In the genomic region with DNA sequence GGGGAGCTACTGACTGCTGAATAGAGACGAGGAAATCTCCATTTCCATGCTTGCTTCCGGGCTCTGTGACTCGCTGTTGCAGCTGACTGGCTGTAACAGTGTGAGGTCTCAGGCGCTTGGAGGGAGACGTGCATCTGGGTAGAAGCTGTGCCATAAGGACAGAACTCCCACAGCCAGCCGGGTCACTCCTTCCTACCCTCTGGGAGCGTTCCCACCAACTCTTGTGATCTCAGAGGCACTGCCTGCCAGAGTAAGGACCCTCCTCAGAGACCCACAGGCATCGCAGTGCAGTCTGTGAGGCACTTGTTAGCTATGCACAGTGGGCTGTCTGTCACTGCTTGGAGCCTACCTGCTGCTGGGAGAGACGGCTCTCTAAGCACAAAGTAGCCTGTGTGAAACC, we compare ENCODE assay signal across 1 cellular context.
TF ChIP-seq lines count a peak whose summit lies in the region.

No MANE protein-coding gene starts in this region.

TF ChIP-seq in HepG2, 621 proteins besides CTCF, POLR2A, EP300 and RAD21 (continued from another document):
- TF ChIP-seq ZNF83 (CRISPR knock-in tag; IDR thresholded peaks at IDR 0.05; ENCODE audit: borderline replicate concordance) (no peak), ZNF33B (CRISPR knock-in tag; IDR thresholded peaks at IDR 0.05) (no peak), PITX1 (CRISPR knock-in tag; IDR thresholded peaks at IDR 0.05) (no peak)
- TF ChIP-seq, protein P1, sequence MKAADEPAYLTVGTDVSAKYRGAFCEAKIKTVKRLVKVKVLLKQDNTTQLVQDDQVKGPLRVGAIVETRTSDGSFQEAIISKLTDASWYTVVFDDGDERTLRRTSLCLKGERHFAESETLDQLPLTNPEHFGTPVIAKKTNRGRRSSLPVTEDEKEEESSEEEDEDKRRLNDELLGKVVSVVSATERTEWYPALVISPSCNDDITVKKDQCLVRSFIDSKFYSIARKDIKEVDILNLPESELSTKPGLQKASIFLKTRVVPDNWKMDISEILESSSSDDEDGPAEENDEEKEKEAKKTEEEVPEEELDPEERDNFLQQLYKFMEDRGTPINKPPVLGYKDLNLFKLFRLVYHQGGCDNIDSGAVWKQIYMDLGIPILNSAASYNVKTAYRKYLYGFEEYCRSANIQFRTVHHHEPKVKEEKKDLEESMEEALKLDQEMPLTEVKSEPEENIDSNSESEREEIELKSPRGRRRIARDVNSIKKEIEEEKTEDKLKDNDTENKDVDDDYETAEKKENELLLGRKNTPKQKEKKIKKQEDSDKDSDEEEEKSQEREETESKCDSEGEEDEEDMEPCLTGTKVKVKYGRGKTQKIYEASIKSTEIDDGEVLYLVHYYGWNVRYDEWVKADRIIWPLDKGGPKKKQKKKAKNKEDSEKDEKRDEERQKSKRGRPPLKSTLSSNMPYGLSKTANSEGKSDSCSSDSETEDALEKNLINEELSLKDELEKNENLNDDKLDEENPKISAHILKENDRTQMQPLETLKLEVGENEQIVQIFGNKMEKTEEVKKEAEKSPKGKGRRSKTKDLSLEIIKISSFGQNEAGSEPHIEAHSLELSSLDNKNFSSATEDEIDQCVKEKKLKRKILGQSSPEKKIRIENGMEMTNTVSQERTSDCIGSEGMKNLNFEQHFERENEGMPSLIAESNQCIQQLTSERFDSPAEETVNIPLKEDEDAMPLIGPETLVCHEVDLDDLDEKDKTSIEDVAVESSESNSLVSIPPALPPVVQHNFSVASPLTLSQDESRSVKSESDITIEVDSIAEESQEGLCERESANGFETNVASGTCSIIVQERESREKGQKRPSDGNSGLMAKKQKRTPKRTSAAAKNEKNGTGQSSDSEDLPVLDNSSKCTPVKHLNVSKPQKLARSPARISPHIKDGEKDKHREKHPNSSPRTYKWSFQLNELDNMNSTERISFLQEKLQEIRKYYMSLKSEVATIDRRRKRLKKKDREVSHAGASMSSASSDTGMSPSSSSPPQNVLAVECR (CRISPR knock-in tag; IDR thresholded peaks at IDR 0.05; ENCODE audit: borderline replicate concordance), result no peak
- TF ChIP-seq, protein P2, sequence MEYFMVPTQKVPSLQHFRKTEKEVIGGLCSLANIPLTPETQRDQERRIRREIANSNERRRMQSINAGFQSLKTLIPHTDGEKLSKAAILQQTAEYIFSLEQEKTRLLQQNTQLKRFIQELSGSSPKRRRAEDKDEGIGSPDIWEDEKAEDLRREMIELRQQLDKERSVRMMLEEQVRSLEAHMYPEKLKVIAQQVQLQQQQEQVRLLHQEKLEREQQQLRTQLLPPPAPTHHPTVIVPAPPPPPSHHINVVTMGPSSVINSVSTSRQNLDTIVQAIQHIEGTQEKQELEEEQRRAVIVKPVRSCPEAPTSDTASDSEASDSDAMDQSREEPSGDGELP (IDR thresholded peaks at IDR 0.05; ENCODE audit: borderline replicate concordance, low read depth), result peak; percentile 20; the same call in 1 of the 2 replicates
